Comparison of ENCODE assay signal across 9 cellular contexts in genomic region chr4:75895744-75896314, GRCh38. TPM values are rescaled to one million over a fixed set of nuclear protein-coding genes. Genes with fewer than 3 reads are reported as not detected.
DNase-seq lines count a peak whose midpoint lies in the region; ATAC-seq, FAIRE-seq and TF ChIP-seq lines count a peak whose summit lies in the region.
"Had no signal": no experiment of that assay in that cellular context is flagged by ENCODE, and none has a peak within 500 bp of the region (broad histone marks: within the 10 kb centered on the region; RNA-seq: fewer than 3 reads in every experiment).

No MANE protein-coding gene starts in this region.

- peak; percentile 27 for DNase-seq in COLO829 (ENCODE audit: low spot score)
- peak; percentile 23 for DNase-seq in GM19239 (ENCODE audit: insufficient read length, low spot score)
- DNase-seq in NCI-H69 (lab: John Stamatoyannopoulos, UW) = peak; percentile 31
- peak; percentile 36 to 56 for DNase-seq in cardiac fibroblast (ENCODE audit: low read depth in 2 of 2)
- no peak for DNase-seq in mesothelial cell of epicardium (ENCODE audit: low spot score in 2 of 2, unreplicated experiment in 2 of 2)

- no peak overlapping the region for H3K4me3 ChIP-seq in cardiac fibroblast (replicated peaks in 1 of 2; ENCODE audit: low read depth in 2 of 2, low read length in 2 of 2)

- no peak for ATAC-seq in HG03571 (IDR thresholded peaks at IDR 0.05; ENCODE audit: unreplicated experiment)
- no peak for ATAC-seq in GM21786 (IDR thresholded peaks at IDR 0.05; ENCODE audit: unreplicated experiment)
- no peak for ATAC-seq in HG03045 (IDR thresholded peaks at IDR 0.05; ENCODE audit: unreplicated experiment)

- no peak overlapping the region for H3K4me3 Mint-ChIP-seq in mesothelial cell of epicardium
- H3K4me3 Mint-ChIP-seq: T-cell had no signal

- H3K27ac Mint-ChIP-seq in mesothelial cell of epicardium = no peak overlapping the region
- H3K27ac Mint-ChIP-seq: T-cell had no signal

- H3K9me3 Mint-ChIP-seq in mesothelial cell of epicardium = peaks cover 8% of the 10 kb centered on the region

- H3K36me3 Mint-ChIP-seq in mesothelial cell of epicardium = no peaks in the 10 kb centered on the region
- H3K36me3 Mint-ChIP-seq: T-cell had no signal

- peak; percentile 58 for TF ChIP-seq CTCF in cardiac fibroblast (IDR thresholded peaks at IDR 0.05; ENCODE audit: low read depth, low read length)
- TF ChIP-seq CTCF in mesothelial cell of epicardium (IDR thresholded peaks at IDR 0.05; ENCODE audit: unreplicated experiment) = peak; percentile 74

- no peak for FAIRE-seq in GM19239 (lab: Jason Lieb, UNC)

- H3K27me3 Mint-ChIP-seq in mesothelial cell of epicardium (ENCODE audit: low read depth) = peaks cover 2% of the 10 kb centered on the region
- H3K27me3 Mint-ChIP-seq: T-cell had no signal

- no peaks in the 10 kb centered on the region for H3K4me1 Mint-ChIP-seq in mesothelial cell of epicardium
- H3K4me1 Mint-ChIP-seq: T-cell had no signal

RNA-seq across cellular contexts. Expression of gene PPEF2, which starts 6.4 kb away (rescaled TPM):
- 0.07 TPM in 1 of 3 replicates, not detected in the others for total RNA-seq in mesothelial cell of epicardium

RNA-seq across cellular contexts. Expression of gene NAAA, which starts 45.0 kb away (rescaled TPM):
- total RNA-seq in mesothelial cell of epicardium = 3.0 to 6.0 TPM (median 4.1 TPM) in 3 replicates

Comparison
In these comparisons a context has a peak if more than half of its experiments do, and no peak if none do; other contexts are left out.
1. DNase-seq: peak in COLO829 (single experiment), GM19239 (single experiment), NCI-H69 (single experiment) and cardiac fibroblast (2 of 2); none in mesothelial cell of epicardium (0 of 2).